1 cellular context compared by ENCODE assay signal in the genomic region with DNA sequence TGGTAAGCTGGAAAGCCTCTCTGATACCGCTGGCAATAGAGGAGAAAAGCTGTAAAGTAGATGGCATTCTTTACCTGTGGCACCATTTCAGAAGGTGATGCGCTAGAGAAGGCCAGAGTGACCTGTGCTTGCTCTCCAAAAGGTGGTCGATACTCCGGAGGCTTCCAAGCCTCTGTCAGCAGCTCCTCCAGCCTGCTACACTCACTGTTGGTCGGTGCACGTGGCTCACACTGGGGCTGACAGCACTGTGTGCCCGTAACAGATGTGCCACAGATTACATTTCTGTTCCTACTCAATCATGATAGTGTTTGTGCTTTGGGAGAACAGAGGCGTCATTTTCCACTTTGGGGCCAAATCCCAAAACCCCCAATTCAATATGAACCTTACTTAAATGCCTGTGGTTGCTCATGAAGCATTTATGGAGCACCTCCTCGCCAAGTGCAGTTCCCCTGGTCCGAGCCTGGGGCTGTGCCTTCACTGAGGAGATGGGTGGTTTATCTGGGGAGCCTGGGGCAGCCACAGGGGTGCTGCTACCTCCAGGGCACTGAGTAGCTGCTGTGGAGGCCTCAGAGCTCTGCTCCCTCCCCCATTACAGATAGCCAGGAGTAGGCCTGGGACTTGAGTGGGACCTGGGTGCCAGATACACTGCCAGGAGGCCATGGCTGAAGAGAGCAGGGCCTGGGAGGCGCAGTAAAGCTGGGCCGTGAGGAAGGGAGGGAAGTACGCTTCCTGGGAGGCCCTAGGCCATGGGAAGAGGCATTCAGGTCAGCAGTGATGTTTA.
TF ChIP-seq lines count a peak whose summit lies in the region.

No MANE protein-coding gene starts in this region.

TF ChIP-seq in A549, 52 proteins besides CTCF, POLR2A, EP300 and RAD21 (continued from another document):
- no peak for TF ChIP-seq ELK1 (IDR thresholded peaks at IDR 0.05; ENCODE audit: low read depth, low read length)
- TF ChIP-seq HDAC2 (IDR thresholded peaks at IDR 0.05), result no peak
- TF ChIP-seq RNF2 (IDR thresholded peaks at IDR 0.05; ENCODE audit: borderline replicate concordance, low read depth), result no peak
- no peak for TF ChIP-seq NPAS2 (CRISPR knock-in tag; IDR thresholded peaks at IDR 0.05; ENCODE audit: borderline replicate concordance)
- no peak for TF ChIP-seq NFE2L2 (conservative IDR thresholded peaks at IDR 0.05; ENCODE audit: low read length)
- TF ChIP-seq ZNF302 (CRISPR knock-in tag; IDR thresholded peaks at IDR 0.05), result no peak
- no peak for TF ChIP-seq NR3C1 (IDR thresholded peaks at IDR 0.05)
- TF ChIP-seq, protein P1, sequence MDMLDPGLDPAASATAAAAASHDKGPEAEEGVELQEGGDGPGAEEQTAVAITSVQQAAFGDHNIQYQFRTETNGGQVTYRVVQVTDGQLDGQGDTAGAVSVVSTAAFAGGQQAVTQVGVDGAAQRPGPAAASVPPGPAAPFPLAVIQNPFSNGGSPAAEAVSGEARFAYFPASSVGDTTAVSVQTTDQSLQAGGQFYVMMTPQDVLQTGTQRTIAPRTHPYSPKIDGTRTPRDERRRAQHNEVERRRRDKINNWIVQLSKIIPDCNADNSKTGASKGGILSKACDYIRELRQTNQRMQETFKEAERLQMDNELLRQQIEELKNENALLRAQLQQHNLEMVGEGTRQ (IDR thresholded peaks at IDR 0.05), result no peak
- TF ChIP-seq, protein P2, sequence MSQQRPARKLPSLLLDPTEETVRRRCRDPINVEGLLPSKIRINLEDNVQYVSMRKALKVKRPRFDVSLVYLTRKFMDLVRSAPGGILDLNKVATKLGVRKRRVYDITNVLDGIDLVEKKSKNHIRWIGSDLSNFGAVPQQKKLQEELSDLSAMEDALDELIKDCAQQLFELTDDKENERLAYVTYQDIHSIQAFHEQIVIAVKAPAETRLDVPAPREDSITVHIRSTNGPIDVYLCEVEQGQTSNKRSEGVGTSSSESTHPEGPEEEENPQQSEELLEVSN (IDR thresholded peaks at IDR 0.05; ENCODE audit: borderline replicate concordance, low read depth), result no peak
- no peak for TF ChIP-seq GATA3 (IDR thresholded peaks at IDR 0.05; ENCODE audit: borderline replicate concordance)
- TF ChIP-seq, protein P3, sequence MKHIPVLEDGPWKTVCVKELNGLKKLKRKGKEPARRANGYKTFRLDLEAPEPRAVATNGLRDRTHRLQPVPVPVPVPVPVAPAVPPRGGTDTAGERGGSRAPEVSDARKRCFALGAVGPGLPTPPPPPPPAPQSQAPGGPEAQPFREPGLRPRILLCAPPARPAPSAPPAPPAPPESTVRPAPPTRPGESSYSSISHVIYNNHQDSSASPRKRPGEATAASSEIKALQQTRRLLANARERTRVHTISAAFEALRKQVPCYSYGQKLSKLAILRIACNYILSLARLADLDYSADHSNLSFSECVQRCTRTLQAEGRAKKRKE (CRISPR knock-in tag; IDR thresholded peaks at IDR 0.05; ENCODE audit: low read depth), result no peak
- TF ChIP-seq ZFP36 (IDR thresholded peaks at IDR 0.05; ENCODE audit: borderline replicate concordance, partially characterized antibody), result no peak
